ENCODE assay signal across 30 cellular contexts in genomic region chr1:153113416-153113815, GRCh38. TPM values are rescaled to one million over a fixed set of nuclear protein-coding genes. Genes with fewer than 3 reads are reported as not detected.
"Had no signal": no experiment of that assay in that cellular context is flagged by ENCODE, and none has a peak within 500 bp of the region (broad histone marks: within the 10 kb centered on the region; RNA-seq: fewer than 3 reads in every experiment).

SPRR2F (minus strand) TSS chr1:153113516; CDS start chr1:153112733, 783 bp downstream.

- H3K4me2 ChIP-seq: neural progenitor cell, smooth muscle cell had no signal

- H2AFZ ChIP-seq: neural progenitor cell had no signal

- H3K9me3 ChIP-seq: neutrophil, right atrium auricular region, right lobe of liver, tibial nerve, uterus had no signal

- ATAC-seq: natural killer cell; right lobe of liver; stimulated activated memory B cell treated with anti-CD40 and anti-IgM and Interleukin-4, amounts not matched to agents 10 μg/mL and 1 μg/mL and 100 μg/mL, for 72 hours; stimulated activated naive CD8-positive, alpha-beta T cell treated with anti-CD3 and anti-CD28 coated beads, Interleukin-15, amount 100 ng/mL, for 72 hours had no signal

- H3K27me3 ChIP-seq: neural progenitor cell, right atrium auricular region, right lobe of liver, tibial nerve, uterus had no signal

- H3K27ac ChIP-seq: left ventricle myocardium inferior, neural progenitor cell, neutrophil, right atrium auricular region, right lobe of liver, tibial nerve, uterus had no signal

- H3K4me1 ChIP-seq: left ventricle myocardium inferior, neural progenitor cell, right atrium auricular region, right lobe of liver, tibial nerve, uterus had no signal

- DNase-seq: islet precursor cell; left ventricle myocardium inferior; naive B cell; natural killer cell; nephron progenitor cell; occipital lobe; right lobe of liver; stimulated activated CD4-positive, alpha-beta T cell treated with anti-CD3 and anti-CD28 coated beads, Interleukin-1b, Interleukin-23, amount 100 ng/mL, for 48 hours; stimulated activated CD4-positive, alpha-beta T cell treated with anti-CD3 and anti-CD28 coated beads, Interleukin-2, amount 100 ng/mL, for 48 hours; stimulated activated CD4-positive, alpha-beta T cell treated with anti-CD3 and anti-CD28 coated beads, Interleukin-4, amount 100 ng/mL, for 4 hours; stimulated activated CD8-positive, alpha-beta memory T cell treated with anti-CD3 and anti-CD28 coated beads, Interleukin-4, amount 100 ng/mL, for 48 hours; stimulated activated naive CD4-positive, alpha-beta T cell treated with Interleukin-2 at 50 U/mL for 16 hours; stimulated activated naive CD8-positive, alpha-beta T cell treated with anti-CD3 and anti-CD28 coated beads, Interleukin-15, amount 100 ng/mL, for 72 hours; substantia nigra; uterus had no signal

- H3K9ac ChIP-seq: neural progenitor cell had no signal

- H3K4me3 ChIP-seq: left ventricle myocardium inferior, lung, neural progenitor cell, right atrium auricular region, right lobe of liver, smooth muscle cell, tibial nerve, uterus had no signal

- H3K36me3 ChIP-seq: left ventricle myocardium inferior, neural progenitor cell, neutrophil, right atrium auricular region, right lobe of liver, tibial nerve, uterus had no signal

RNA-seq across cellular contexts. Expression of gene SPRR2F, which starts in this region (rescaled TPM):
- total RNA-seq: kidney epithelial cell, left ventricle myocardium inferior, lung, mononuclear cell, natural killer cell, occipital lobe, osteocyte, pulmonary artery endothelial cell, renal cortical epithelial cell, right lobe of liver, skeletal muscle tissue, smooth muscle cell, temporal lobe, tibial nerve, ureter had no signal
- polyA plus RNA-seq: smooth muscle cell had no signal
